ENCODE assay signal across 8 cellular contexts in genomic region chr11:72793081-72793451, GRCh38.
DNase-seq lines count a peak whose midpoint lies in the region; ATAC-seq and TF ChIP-seq lines count a peak whose summit lies in the region.

No MANE protein-coding gene starts in this region.

- H3K4me2 ChIP-seq in SU-DHL-6 (ENCODE audit: low read depth, low read length, poor library complexity, severe bottlenecking): peak overlapping the region; percentile 69

- no peaks in the 10 kb centered on the region for H4K20me1 ChIP-seq in SU-DHL-6 (ENCODE audit: low read depth, low read length)

- H3K79me2 ChIP-seq in SU-DHL-6 (ENCODE audit: insufficient read depth, low read length): no peaks in the 10 kb centered on the region

- no peaks in the 10 kb centered on the region for H3K9me2 ChIP-seq in SU-DHL-6 (replicated peaks; ENCODE audit: insufficient read depth, low read length)

- H3K27ac ChIP-seq in SU-DHL-6 (ENCODE audit: low read depth, low read length): no peak overlapping the region
- H3K27ac ChIP-seq in skin epidermis: peak overlapping the region in 18 of 21 experiments; percentile 14 to 95 (median 86)

- peak; percentile 7 for DNase-seq in GM13977 (ENCODE audit: low spot score)
- DNase-seq in fibroblast of pulmonary artery (ENCODE audit: low read depth): no peak
- no peak for DNase-seq in NCI-H345 (lab: John Stamatoyannopoulos, UW)
- no peak for DNase-seq in NCI-H774 (lab: John Stamatoyannopoulos, UW)

- H3K4me3 ChIP-seq in SU-DHL-6 (ENCODE audit: insufficient read depth, low read length, poor library complexity, severe bottlenecking): peak overlapping the region; percentile 39
- peak overlapping the region; percentile 27 for H3K4me3 ChIP-seq in fibroblast of pulmonary artery (replicated peaks; ENCODE audit: low read depth, low read length)
- peak overlapping the region in 3 of 7 experiments; percentile 48 to 57 (median 54) for H3K4me3 ChIP-seq in skin epidermis

- in situ Hi-C loops in GM13977 (cut with MboI; ENCODE audit: low pct_unique_long_range_greater_than_20kb, low sequenced_read_pairs, unreplicated experiment): loop anchor here (5.0 kb wide), 1 partner anchor 66 kb away; no protein-coding TSS in a partner anchor

- no peaks in the 10 kb centered on the region for H3K27me3 ChIP-seq in SU-DHL-6 (ENCODE audit: low read length)

- no peaks in the 10 kb centered on the region for H3K9me3 ChIP-seq in SU-DHL-6 (ENCODE audit: insufficient read depth, low read length)

- H3F3A ChIP-seq in SU-DHL-6 (ENCODE audit: insufficient read depth): no peaks in the 10 kb centered on the region

- peak overlapping the region; percentile 85 for H2AFZ ChIP-seq in SU-DHL-6 (ENCODE audit: low read depth, low read length, severe bottlenecking)

- TF ChIP-seq CTCF in GM13977 (IDR thresholded peaks at IDR 0.05; ENCODE audit: extremely low read depth, insufficient read depth, missing control alignments) (no peak), SU-DHL-6 (IDR thresholded peaks at IDR 0.05; ENCODE audit: insufficient read depth, low read length, poor library complexity, severe bottlenecking) (no peak), fibroblast of pulmonary artery (IDR thresholded peaks at IDR 0.05; ENCODE audit: low read length, missing control alignments) (no peak)

- H3K36me3 ChIP-seq in SU-DHL-6 (ENCODE audit: low read length): no peaks in the 10 kb centered on the region

- no peak for ATAC-seq in GM18858 (IDR thresholded peaks at IDR 0.05; ENCODE audit: unreplicated experiment)
- ATAC-seq in GM19023 (IDR thresholded peaks at IDR 0.05; ENCODE audit: unreplicated experiment): no peak

- H3K9ac ChIP-seq in SU-DHL-6 (ENCODE audit: low read length): peak overlapping the region; percentile 61
